Comparison of ENCODE assay signal across 9 cellular contexts in the genomic region with DNA sequence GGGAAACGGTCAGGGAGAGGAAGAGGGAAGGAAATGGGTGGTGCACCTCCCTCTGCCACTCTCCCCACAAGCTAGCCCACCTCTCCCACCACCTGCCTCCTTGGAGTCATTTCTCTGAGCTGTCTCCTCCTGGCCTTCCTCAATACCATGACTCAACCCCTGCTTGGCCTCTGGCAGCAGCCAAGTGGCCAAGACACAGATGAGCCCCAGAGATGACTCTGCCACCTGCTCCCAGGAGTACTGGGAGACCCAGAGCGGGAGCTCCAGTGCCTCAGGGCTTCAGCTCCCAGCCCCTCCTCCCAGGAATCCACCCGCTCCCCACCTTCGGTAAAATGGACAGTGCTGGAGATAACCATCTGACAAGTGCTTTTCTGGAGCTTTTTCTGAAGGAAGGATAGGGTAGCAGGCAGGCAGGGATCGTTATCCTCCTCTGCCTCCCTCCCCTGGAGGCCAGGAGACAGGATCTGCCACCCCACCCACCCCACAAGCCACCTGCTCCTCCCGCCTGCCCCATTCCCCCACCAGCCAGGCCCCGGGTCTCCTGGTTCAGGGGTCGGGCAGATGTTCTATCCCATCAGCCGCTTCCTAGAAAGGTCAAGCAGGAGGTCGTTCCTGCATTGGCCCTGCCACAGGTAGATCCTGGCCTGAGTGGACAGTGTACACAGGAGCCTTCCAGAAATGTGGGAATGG. TPM values are rescaled to one million over a fixed set of nuclear protein-coding genes. Genes with fewer than 3 reads are reported as not detected.
DNase-seq lines count a peak whose midpoint lies in the region; ATAC-seq and TF ChIP-seq lines count a peak whose summit lies in the region.
"Had no signal": no experiment of that assay in that cellular context is flagged by ENCODE, and none has a peak within 500 bp of the region (broad histone marks: within the 10 kb centered on the region; RNA-seq: fewer than 3 reads in every experiment).

No MANE protein-coding gene starts in this region.

- H3K4me3 ChIP-seq in duodenal mucosa (ENCODE audit: low read depth in 1 of 2, low read length in 2 of 2) (peak overlapping the region; percentile 60 to 66), gastrocnemius medialis (no peak overlapping the region)

- DNase-seq in LHCN-M2 (ENCODE audit: low read depth) (peak; percentile 73), gastrocnemius medialis (no peak), amygdala (lab: John Stamatoyannopoulos, UW) (no peak)
- no peak for DNase-seq in activated CD4-positive, alpha-beta T cell treated with anti-CD3 and anti-CD28 coated beads for 4 hours
- DNase-seq: activated T-cell treated with anti-CD3 and anti-CD28 coated beads, Interleukin-2, amount 50 U/mL, for 1 hour; NCI-H69; stimulated activated naive CD4-positive, alpha-beta T cell treated with Interleukin-2 at 50 U/mL for 16 hours had no signal

- H3K27ac ChIP-seq in duodenal mucosa (ENCODE audit: low read depth, low read length) (peak overlapping the region; percentile 95), gastrocnemius medialis (peak overlapping the region; percentile 82 to 88 (median 84))

- H3K9ac ChIP-seq in duodenal mucosa (ENCODE audit: low read depth in 1 of 2, low read length in 2 of 2) = peak overlapping the region; percentile 20 to 80

- H3K4me1 ChIP-seq in duodenal mucosa (ENCODE audit: control insufficient read depth in 1 of 2, insufficient read depth in 2 of 2, low read length in 2 of 2) = peaks cover 47 to 55% of the 10 kb centered on the region in 2 donors
- peaks cover 21 to 25% of the 10 kb centered on the region in 2 donors for H3K4me1 ChIP-seq in gastrocnemius medialis

- TF ChIP-seq CTCF in gastrocnemius medialis (IDR thresholded peaks at IDR 0.05 in 4 of 5, conservative IDR thresholded peaks at IDR 0.05 in 1 of 5) = no peak

- intact Hi-C loops in gastrocnemius medialis (cut with DNase I; ENCODE audit: low total_unique reads) = loop anchor here (5.0 kb wide), 1 partner anchor 787 kb away; no protein-coding TSS in a partner anchor

- peak in 1 of 2 donors; percentile 36 for ATAC-seq in gastrocnemius medialis
- ATAC-seq in GM19463 (IDR thresholded peaks at IDR 0.05; ENCODE audit: unreplicated experiment) = no peak

- H3K36me3 ChIP-seq in duodenal mucosa (ENCODE audit: control insufficient read depth in 1 of 2, insufficient read depth in 2 of 2, low read length in 2 of 2) (peaks cover 16 to 21% of the 10 kb centered on the region in 2 donors), gastrocnemius medialis (peaks cover 0 to 14% of the 10 kb centered on the region in 2 donors)

- H3K27me3 ChIP-seq in duodenal mucosa (ENCODE audit: control insufficient read depth in 1 of 2, insufficient read depth in 2 of 2, low read length in 2 of 2) = no peaks in the 10 kb centered on the region
- H3K27me3 ChIP-seq in gastrocnemius medialis = no peaks in the 10 kb centered on the region

- no peak for TF ChIP-seq POLR2A in gastrocnemius medialis (IDR thresholded peaks at IDR 0.05)

- in situ Hi-C loops in gastrocnemius medialis (cut with MboI; ENCODE audit: low sequenced_read_pairs in 4 of 4) = no loop called here

- H3K9me3 ChIP-seq in duodenal mucosa (ENCODE audit: control insufficient read depth in 1 of 2, low read length in 2 of 2) (no peaks in the 10 kb centered on the region), gastrocnemius medialis (no peaks in the 10 kb centered on the region)

RNA-seq across cellular contexts. Expression of a gene that starts 2.5 kb away (rescaled TPM):
- 655 and 705 TPM in 2 replicates for total RNA-seq in LHCN-M2 (2014; rRNA removed)
- 575 TPM for polyA plus RNA-seq in LHCN-M2 (2012)
- total RNA-seq in gastrocnemius medialis = 10 to 100 TPM; 21.5 to 52.1 (median 40.7) TPM

RNA-seq across cellular contexts. Expression of a gene that starts 5.6 kb away (rescaled TPM):
- total RNA-seq in LHCN-M2 (2014; rRNA removed) = not detected in 2 replicates
- polyA plus RNA-seq in LHCN-M2 (2012) = 0.10 TPM
- 1 to 10 TPM in 1 of 4 donors, not detected in 3; 1.8 TPM for total RNA-seq in gastrocnemius medialis

RNA-seq across cellular contexts. Expression of a gene that starts 16.8 kb away (rescaled TPM):
- 177 and 277 TPM in 2 replicates for total RNA-seq in LHCN-M2 (2014; rRNA removed)
- polyA plus RNA-seq in LHCN-M2 (2012) = 532 TPM
- 100 to 1,000 TPM; 113 to 237 (median 159) TPM for total RNA-seq in gastrocnemius medialis

RNA-seq across cellular contexts. Expression of a gene that starts 17.8 kb away (rescaled TPM):
- total RNA-seq in LHCN-M2 (2014; rRNA removed) (0.86 TPM in 1 of 2 replicates, not detected in the other), gastrocnemius medialis (100 to 1,000 TPM; 390 to 932 (median 616) TPM)
- 0.64 TPM for polyA plus RNA-seq in LHCN-M2 (2012)

RNA-seq across cellular contexts. Expression of a gene that starts 23.4 kb away (rescaled TPM):
- total RNA-seq in LHCN-M2 (2014; rRNA removed) (32.5 and 44.5 TPM in 2 replicates), gastrocnemius medialis (10 to 100 TPM; 49.5 to 73.4 (median 59.1) TPM)
- polyA plus RNA-seq in LHCN-M2 (2012) = 51.1 TPM

Comparison
In these comparisons a context has a peak if more than half of its experiments do, and no peak if none do; other contexts are left out.
1. H3K4me3 ChIP-seq: peak in duodenal mucosa (2 of 2); none in gastrocnemius medialis (0 of 4).
2. RNA of a gene that starts 2.5 kb away (total RNA-seq): 655 to 705 TPM in LHCN-M2; 21.5 to 52.1 TPM in gastrocnemius medialis; every median in the first group is over 10 times any median in the second.